Comparison of ENCODE assay signal across 7 cellular contexts in the genomic region with DNA sequence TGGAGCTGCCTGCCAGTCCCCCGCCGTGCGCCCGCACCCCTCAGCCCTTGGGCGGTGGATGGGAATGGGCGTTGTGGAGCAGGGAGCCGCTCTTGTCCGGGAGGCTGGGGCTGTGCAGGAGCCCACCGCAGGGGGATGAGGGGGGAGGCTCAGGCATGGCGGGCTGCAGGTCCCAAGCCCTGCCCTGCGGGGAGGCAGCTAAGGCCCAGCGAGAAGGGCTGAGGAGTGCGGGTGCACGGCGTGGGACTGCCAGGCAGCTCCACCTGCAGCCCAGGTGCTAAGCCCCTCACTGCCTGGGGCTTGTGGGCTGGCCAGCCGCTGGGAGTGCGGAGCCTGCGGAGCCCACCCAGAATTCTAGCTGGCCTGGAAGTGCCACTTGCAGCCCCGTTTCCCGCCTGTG.
"Had no signal": no experiment of that assay in that cellular context is flagged by ENCODE, and none has a peak within 500 bp of the region (broad histone marks: within the 10 kb centered on the region; RNA-seq: fewer than 3 reads in every experiment).

No MANE protein-coding gene starts in this region.

- H3K4me2 ChIP-seq: GM23338 had no signal

- DNase-seq: H9, HCEC 1CT, IMR-90 had no signal

- H2AFZ ChIP-seq: GM23338 had no signal

- ATAC-seq: GM23338 had no signal

- FAIRE-seq: H1, H54, HTR-8/SVneo had no signal

- H3K4me3 ChIP-seq: GM23338 had no signal
